In genomic region chr20:50130995-50131394, GRCh38 we compare ENCODE assay signal across 17 cellular contexts. TPM values are rescaled to one million over a fixed set of nuclear protein-coding genes. Genes with fewer than 3 reads are reported as not detected.
DNase-seq lines count a peak whose midpoint lies in the region; ATAC-seq and TF ChIP-seq lines count a peak whose summit lies in the region.
"Had no signal": no experiment of that assay in that cellular context is flagged by ENCODE, and none has a peak within 500 bp of the region (broad histone marks: within the 10 kb centered on the region; RNA-seq: fewer than 3 reads in every experiment).

No MANE protein-coding gene starts in this region.

- peaks cover 0 to 10% (median 3%) of the 10 kb centered on the region in 4 donors for H3K4me1 Mint-ChIP-seq in CD4-positive, CD25-positive, alpha-beta regulatory T cell
- H3K4me1 Mint-ChIP-seq in glutamatergic neuron (ENCODE audit: low read depth, unreplicated experiment): peaks cover 3% of the 10 kb centered on the region

- DNase-seq in CD4-positive, CD25-positive, alpha-beta regulatory T cell: no peak
- DNase-seq in adrenal gland (peak in 4 of 7 donors; percentile 49 to 67 (median 57)), left ventricle myocardium superior (peak; percentile 44), gastrocnemius medialis (peak; percentile 90 to 94), glutamatergic neuron (no peak)
- DNase-seq: activated naive CD4-positive, alpha-beta T cell treated with anti-CD3 and anti-CD28 coated beads for 36 hours; DMS153; GOT3; head of caudate nucleus; NCI-H1436 treated with DMSO at 0.1 percent for 48 hours; NCI-H446 treated with DMSO at 0.1 percent for 48 hours; SW 1271 had no signal

- no peaks in the 10 kb centered on the region for H3K4me1 ChIP-seq in CD4-positive, CD25-positive, alpha-beta regulatory T cell (ENCODE audit: control insufficient read depth, insufficient read depth, low read length, poor library complexity, severe bottlenecking)
- H3K4me1 ChIP-seq in adrenal gland (replicated peaks in 1 of 2) (peaks cover 21 to 40% of the 10 kb centered on the region in 2 donors), gastrocnemius medialis (peaks cover 62 to 90% of the 10 kb centered on the region in 2 donors)

- peaks cover 71% of the 10 kb centered on the region for H3K36me3 ChIP-seq in CD4-positive, CD25-positive, alpha-beta regulatory T cell (ENCODE audit: control insufficient read depth, insufficient read depth, low read length)
- H3K36me3 ChIP-seq in adrenal gland (replicated peaks in 1 of 2): peaks cover 0 to 40% of the 10 kb centered on the region in 2 donors
- peaks cover 0 to 22% of the 10 kb centered on the region in 2 donors for H3K36me3 ChIP-seq in gastrocnemius medialis

- H3K27ac Mint-ChIP-seq in CD4-positive, CD25-positive, alpha-beta regulatory T cell: peak overlapping the region in 2 of 3 donors; percentile 34 to 68
- no peak overlapping the region for H3K27ac Mint-ChIP-seq in glutamatergic neuron (ENCODE audit: unreplicated experiment)
- H3K27ac Mint-ChIP-seq: activated naive CD4-positive, alpha-beta T cell treated with anti-CD3 and anti-CD28 coated beads for 36 hours; stimulated activated memory B cell treated with anti-CD40 and anti-IgM and Interleukin-4, amounts not matched to agents 10 μg/mL and 1 μg/mL and 100 μg/mL, for 72 hours had no signal

- no peak overlapping the region for H3K4me3 ChIP-seq in CD4-positive, CD25-positive, alpha-beta regulatory T cell (ENCODE audit: low read depth, low read length)
- H3K4me3 ChIP-seq in adrenal gland (no peak overlapping the region), gastrocnemius medialis (no peak overlapping the region)

- intact Hi-C loops in adrenal gland (cut with DNase I): no loop called here
- intact Hi-C loops in left ventricle myocardium superior (cut with micrococcal nuclease): no loop called here
- intact Hi-C loops in gastrocnemius medialis (cut with DNase I; ENCODE audit: low total_unique reads): loop anchor here (1.0 kb wide), 1 partner anchor 38 kb away; no protein-coding TSS in a partner anchor

- no peak overlapping the region for H3K27ac ChIP-seq in CD4-positive, CD25-positive, alpha-beta regulatory T cell (ENCODE audit: insufficient read depth, low read length, poor library complexity, severe bottlenecking)
- peak overlapping the region in 2 of 5 donors; percentile 1 to 4 for H3K27ac ChIP-seq in adrenal gland
- H3K27ac ChIP-seq in gastrocnemius medialis: peak overlapping the region; percentile 85 to 96 (median 90)

- no peaks in the 10 kb centered on the region for H3K27me3 Mint-ChIP-seq in CD4-positive, CD25-positive, alpha-beta regulatory T cell
- peaks cover 6% of the 10 kb centered on the region for H3K27me3 Mint-ChIP-seq in glutamatergic neuron (ENCODE audit: unreplicated experiment)
- H3K27me3 Mint-ChIP-seq: central memory CD8-positive, alpha-beta T cell; stimulated activated memory B cell treated with anti-CD40 and anti-IgM and Interleukin-4, amounts not matched to agents 10 μg/mL and 1 μg/mL and 100 μg/mL, for 72 hours had no signal

- WGBS in adrenal gland, 4 donors: 56 to 78% (median 66%) methylated on average over 3 to 4 of the region's 4 CpGs

- no peaks in the 10 kb centered on the region for H3K27me3 ChIP-seq in CD4-positive, CD25-positive, alpha-beta regulatory T cell (ENCODE audit: control insufficient read depth, insufficient read depth, low read length)
- H3K27me3 ChIP-seq in adrenal gland (no peaks in the 10 kb centered on the region), gastrocnemius medialis (no peaks in the 10 kb centered on the region)

- peaks cover 42% of the 10 kb centered on the region for H3K36me3 Mint-ChIP-seq in CD4-positive, CD25-positive, alpha-beta regulatory T cell
- peaks cover 9% of the 10 kb centered on the region for H3K36me3 Mint-ChIP-seq in glutamatergic neuron (ENCODE audit: unreplicated experiment)

- H3K9me3 ChIP-seq in CD4-positive, CD25-positive, alpha-beta regulatory T cell (ENCODE audit: control insufficient read depth in 2 of 2, low read length in 2 of 2): no peaks in the 10 kb centered on the region
- H3K9me3 ChIP-seq in adrenal gland (replicated peaks in 1 of 3): no peaks in the 10 kb centered on the region
- H3K9me3 ChIP-seq in gastrocnemius medialis: no peaks in the 10 kb centered on the region

- no peak for ATAC-seq in CD4-positive, CD25-positive, alpha-beta regulatory T cell (ENCODE audit: low read depth in 2 of 2)
- ATAC-seq in left ventricle myocardium superior: peak; percentile 93
- ATAC-seq in gastrocnemius medialis: peak; percentile 71 to 80
- no peak for ATAC-seq in GM21447 (IDR thresholded peaks at IDR 0.05; ENCODE audit: unreplicated experiment)
- ATAC-seq in GM18505 (IDR thresholded peaks at IDR 0.05; ENCODE audit: unreplicated experiment): no peak
- ATAC-seq in HG03159 (IDR thresholded peaks at IDR 0.05; ENCODE audit: unreplicated experiment): no peak
- ATAC-seq: stimulated activated memory B cell treated with anti-CD40 and anti-IgM and Interleukin-4, amounts not matched to agents 10 μg/mL and 1 μg/mL and 100 μg/mL, for 72 hours had no signal

- no peak for TF ChIP-seq POLR2A in adrenal gland (IDR thresholded peaks at IDR 0.05)
- no peak for TF ChIP-seq POLR2A in gastrocnemius medialis (IDR thresholded peaks at IDR 0.05)
- TF ChIP-seq POLR2A in GM18505 (IDR thresholded peaks at IDR 0.05; ENCODE audit: borderline replicate concordance, extremely low read depth, insufficient read depth, insufficient read length): no peak

- no peak overlapping the region for H3K4me3 Mint-ChIP-seq in CD4-positive, CD25-positive, alpha-beta regulatory T cell
- no peak overlapping the region for H3K4me3 Mint-ChIP-seq in glutamatergic neuron (ENCODE audit: unreplicated experiment)
- H3K4me3 Mint-ChIP-seq: activated naive CD4-positive, alpha-beta T cell treated with anti-CD3 and anti-CD28 coated beads for 36 hours; central memory CD8-positive, alpha-beta T cell; stimulated activated memory B cell treated with anti-CD40 and anti-IgM and Interleukin-4, amounts not matched to agents 10 μg/mL and 1 μg/mL and 100 μg/mL, for 72 hours had no signal

- no peaks in the 10 kb centered on the region for H3K9me3 Mint-ChIP-seq in CD4-positive, CD25-positive, alpha-beta regulatory T cell
- peaks cover 1% of the 10 kb centered on the region for H3K9me3 Mint-ChIP-seq in glutamatergic neuron (ENCODE audit: unreplicated experiment)
- H3K9me3 Mint-ChIP-seq: activated naive CD4-positive, alpha-beta T cell treated with anti-CD3 and anti-CD28 coated beads for 36 hours; central memory CD8-positive, alpha-beta T cell; stimulated activated memory B cell treated with anti-CD40 and anti-IgM and Interleukin-4, amounts not matched to agents 10 μg/mL and 1 μg/mL and 100 μg/mL, for 72 hours had no signal

- no peak for TF ChIP-seq CTCF in adrenal gland (IDR thresholded peaks at IDR 0.05)
- TF ChIP-seq CTCF in gastrocnemius medialis (IDR thresholded peaks at IDR 0.05 in 4 of 5, conservative IDR thresholded peaks at IDR 0.05 in 1 of 5): no peak
- no peak for TF ChIP-seq CTCF in glutamatergic neuron (IDR thresholded peaks at IDR 0.05; ENCODE audit: partially characterized antibody, unreplicated experiment)

- in situ Hi-C loops in gastrocnemius medialis (cut with MboI; ENCODE audit: low sequenced_read_pairs in 4 of 4): no loop called here

RNA-seq across cellular contexts. Expression of gene UBE2V1, which starts 18.0 kb away (rescaled TPM):
- total RNA-seq in CD4-positive, CD25-positive, alpha-beta regulatory T cell: 124 TPM
- polyA plus RNA-seq in CD4-positive, CD25-positive, alpha-beta regulatory T cell: 100 to 1,000 TPM; 115 to 130 (median 127) TPM
- total RNA-seq in adrenal gland: 100 to 1,000 TPM in 2 of 8 donors, 10 to 100 TPM in 6; 57.4 to 123 (median 79.4) TPM
- 100 to 1,000 TPM in 1 of 3 donors, 10 to 100 TPM in 2; 78.7 to 242 (median 80.0) TPM for polyA plus RNA-seq in adrenal gland
- total RNA-seq in left ventricle myocardium superior: 92.6 TPM
- 10 to 100 TPM; 37.6 to 58.5 (median 46.9) TPM for total RNA-seq in gastrocnemius medialis
- total RNA-seq in glutamatergic neuron (ENCODE audit: unreplicated experiment): 149 TPM

RNA-seq across cellular contexts. Expression of gene PEDS1, which starts 22.5 kb away (rescaled TPM):
- total RNA-seq in CD4-positive, CD25-positive, alpha-beta regulatory T cell: 26.4 TPM
- polyA plus RNA-seq in CD4-positive, CD25-positive, alpha-beta regulatory T cell: 10 to 100 TPM; 16.8 to 18.3 (median 17.8) TPM
- total RNA-seq in adrenal gland (10 to 100 TPM; 18.7 to 39.1 (median 28.5) TPM), left ventricle myocardium superior (31.1 TPM), gastrocnemius medialis (10 to 100 TPM; 33.2 to 77.9 (median 38.2) TPM), glutamatergic neuron (ENCODE audit: unreplicated experiment) (29.3 TPM)
- polyA plus RNA-seq in adrenal gland: 10 to 100 TPM; 29.4 to 32.6 (median 30.2) TPM

RNA-seq across cellular contexts. Expression of gene CEBPB, which starts 59.6 kb away (rescaled TPM):
- total RNA-seq in CD4-positive, CD25-positive, alpha-beta regulatory T cell: 17.3 TPM
- polyA plus RNA-seq in CD4-positive, CD25-positive, alpha-beta regulatory T cell: 10 to 100 TPM; 12.3 to 12.9 (median 12.6) TPM
- total RNA-seq in adrenal gland: 100 to 1,000 TPM; 148 to 272 (median 252) TPM
- polyA plus RNA-seq in adrenal gland: 10 to 100 TPM; 31.0 to 74.7 (median 39.3) TPM
- total RNA-seq in left ventricle myocardium superior: 59.4 TPM
- 100 to 1,000 TPM; 219 to 434 (median 321) TPM for total RNA-seq in gastrocnemius medialis
- total RNA-seq in glutamatergic neuron (ENCODE audit: unreplicated experiment): 11.3 TPM

Comparison
In these comparisons a context has a peak if more than half of its experiments do, and no peak if none do; other contexts are left out.
1. ATAC-seq: peak in left ventricle myocardium superior (single experiment) and gastrocnemius medialis (2 of 2); none in CD4-positive, CD25-positive, alpha-beta regulatory T cell (0 of 2), GM21447 (single experiment), GM18505 (single experiment) and HG03159 (single experiment).
2. DNase-seq: peak in adrenal gland (4 of 7), left ventricle myocardium superior (single experiment) and gastrocnemius medialis (2 of 2); none in CD4-positive, CD25-positive, alpha-beta regulatory T cell (0 of 3) and glutamatergic neuron (single experiment).